Comparison of ENCODE assay signal across 26 cellular contexts in genomic region chr2:202286595-202286994, GRCh38. TPM values are rescaled to one million over a fixed set of nuclear protein-coding genes. Genes with fewer than 3 reads are reported as not detected.
DNase-seq lines count a peak whose midpoint lies in the region; ATAC-seq and TF ChIP-seq lines count a peak whose summit lies in the region.
"Had no signal": no experiment of that assay in that cellular context is flagged by ENCODE, and none has a peak within 500 bp of the region (broad histone marks: within the 10 kb centered on the region; RNA-seq: fewer than 3 reads in every experiment).

No MANE protein-coding gene starts in this region.

- dilution Hi-C loops in mammary epithelial cell (cut with HindIII; ENCODE audit: low sequenced_read_pairs): no loop called here

- no peaks in the 10 kb centered on the region for H4K20me1 ChIP-seq in mammary epithelial cell (ENCODE audit: insufficient read depth, low read length)

- TF ChIP-seq CTCF in MCF 10A (IDR thresholded peaks at IDR 0.05; ENCODE audit: unreplicated experiment) (no peak), mammary epithelial cell (conservative IDR thresholded peaks at IDR 0.05 in 1 of 2, IDR thresholded peaks at IDR 0.05 in 1 of 2; ENCODE audit: extremely low read depth in 1 of 2, insufficient read depth in 1 of 2, low read depth in 1 of 2, low read length in 2 of 2) (no peak), WTC11 (IDR thresholded peaks at IDR 0.05) (no peak), natural killer cell (IDR thresholded peaks at IDR 0.05) (no peak)

- no peaks in the 10 kb centered on the region for H3K27me3 Mint-ChIP-seq in activated CD4-positive, alpha-beta T cell treated with anti-CD3 and anti-CD28 coated beads, Interleukin-2, amount 10 ng/mL, durations not matched to agents 24 days and 14 days
- H3K27me3 Mint-ChIP-seq in activated CD4-positive, alpha-beta T cell treated with anti-CD3 and anti-CD28 coated beads for 36 hours: no peaks in the 10 kb centered on the region
- H3K27me3 Mint-ChIP-seq in MCF 10A (ENCODE audit: insufficient read depth, unreplicated experiment) (no peaks in the 10 kb centered on the region), WTC11 (ENCODE audit: low read depth) (no peaks in the 10 kb centered on the region), natural killer cell (ENCODE audit: low read depth in 2 of 2) (no peaks in the 10 kb centered on the region)

- no peak overlapping the region for H3K27ac Mint-ChIP-seq in activated CD4-positive, alpha-beta T cell treated with anti-CD3 and anti-CD28 coated beads, Interleukin-2, amount 10 ng/mL, durations not matched to agents 24 days and 14 days
- no peak overlapping the region for H3K27ac Mint-ChIP-seq in activated CD4-positive, alpha-beta T cell treated with anti-CD3 and anti-CD28 coated beads for 36 hours
- no peak overlapping the region for H3K27ac Mint-ChIP-seq in MCF 10A (ENCODE audit: low read depth, unreplicated experiment)
- 0 out of 2 replicates have a peak overlapping the region, but pooled peaks have one; percentile 32 for H3K27ac Mint-ChIP-seq in WTC11
- H3K27ac Mint-ChIP-seq in natural killer cell: no peak overlapping the region

- no peaks in the 10 kb centered on the region for H3K27me3 ChIP-seq in mammary epithelial cell (ENCODE audit: insufficient read depth, low read length)

- BruUV-seq in MCF 10A (replicated peaks; lab: Mats Ljungman, UMichigan) (TSS peak; percentile 12), mammary epithelial cell (replicated peaks; lab: Mats Ljungman, UMichigan) (no TSS peak)

- H3K4me3 ChIP-seq in mammary epithelial cell (replicated peaks in 1 of 3; ENCODE audit: insufficient read depth in 1 of 3, low read depth in 2 of 3, low read length in 3 of 3): no peak overlapping the region

- POLR2A ChIA-PET in activated CD4-positive, alpha-beta T cell treated with anti-CD3 and anti-CD28 coated beads for 36 hours (lab: Charles Lee): interaction anchor here (1.1 to 1.4 kb wide), 2 partner anchors 8 to 13 kb away, joined by 3 read pairs; no protein-coding TSS in a partner anchor
- POLR2A ChIA-PET in MCF 10A (lab: Yijun Ruan, JAX) (interaction anchor here (1.0 to 1.5 kb wide), 4 partner anchors 8 to 17 kb away, joined by 3 to 4 read pairs (median 4); no protein-coding TSS in a partner anchor), WTC11 (lab: Charles Lee) (interaction anchor here (0.5 kb wide), 1 partner anchor 13 kb away, joined by 3 read pairs; no protein-coding TSS in a partner anchor)

- no peak overlapping the region for H3K4me2 ChIP-seq in mammary epithelial cell (ENCODE audit: insufficient read depth, low read depth, low read length)
- H3K4me2 ChIP-seq: KMS-11 had no signal

- H3K9ac ChIP-seq in mammary epithelial cell (ENCODE audit: insufficient read depth, low read length): no peak overlapping the region
- H3K9ac ChIP-seq: KMS-11 had no signal

- peaks cover 67% of the 10 kb centered on the region for H3K79me2 ChIP-seq in mammary epithelial cell (ENCODE audit: insufficient read depth, low read length)

- no peaks in the 10 kb centered on the region for H3K9me3 Mint-ChIP-seq in activated CD4-positive, alpha-beta T cell treated with anti-CD3 and anti-CD28 coated beads, Interleukin-2, amount 10 ng/mL, durations not matched to agents 24 days and 14 days
- H3K9me3 Mint-ChIP-seq in activated CD4-positive, alpha-beta T cell treated with anti-CD3 and anti-CD28 coated beads for 36 hours (ENCODE audit: low read depth): no peaks in the 10 kb centered on the region
- no peaks in the 10 kb centered on the region for H3K9me3 Mint-ChIP-seq in MCF 10A (ENCODE audit: unreplicated experiment)
- no peaks in the 10 kb centered on the region for H3K9me3 Mint-ChIP-seq in WTC11
- H3K9me3 Mint-ChIP-seq in natural killer cell: no peaks in the 10 kb centered on the region

- CTCF ChIA-PET in activated CD4-positive, alpha-beta T cell treated with anti-CD3 and anti-CD28 coated beads for 36 hours (lab: Charles Lee): interaction anchor here (0.5 to 2.4 kb wide), 4 partner anchors 9 to 358 kb away, joined by 3 to 11 read pairs (median 4); no protein-coding TSS in a partner anchor
- CTCF ChIA-PET in MCF 10A (lab: Yijun Ruan, JAX): interaction anchor here (0.9 kb wide), 1 partner anchor 9 kb away, joined by 4 read pairs; no protein-coding TSS in a partner anchor
- CTCF ChIA-PET in mammary epithelial cell (lab: Charles Lee; ENCODE audit: low non-redundant PET): no interaction called here
- CTCF ChIA-PET in WTC11 (lab: Charles Lee): no interaction called here

- peaks cover 8% of the 10 kb centered on the region for H3K4me1 Mint-ChIP-seq in activated CD4-positive, alpha-beta T cell treated with anti-CD3 and anti-CD28 coated beads, Interleukin-2, amount 10 ng/mL, durations not matched to agents 24 days and 14 days
- peaks cover 3% of the 10 kb centered on the region for H3K4me1 Mint-ChIP-seq in activated CD4-positive, alpha-beta T cell treated with anti-CD3 and anti-CD28 coated beads for 36 hours
- H3K4me1 Mint-ChIP-seq in MCF 10A (ENCODE audit: insufficient read depth, unreplicated experiment) (no peaks in the 10 kb centered on the region), WTC11 (no peaks in the 10 kb centered on the region), natural killer cell (no peaks in the 10 kb centered on the region)

- no peak overlapping the region for H3K27ac ChIP-seq in mammary epithelial cell (ENCODE audit: insufficient read depth, low read depth, low read length)
- H3K27ac ChIP-seq: 22Rv1, KMS-11, RWPE1 had no signal

- H3K4me1 ChIP-seq in mammary epithelial cell (ENCODE audit: insufficient read depth, low read length): no peaks in the 10 kb centered on the region

- peaks cover 75% of the 10 kb centered on the region for H3K36me3 Mint-ChIP-seq in activated CD4-positive, alpha-beta T cell treated with anti-CD3 and anti-CD28 coated beads, Interleukin-2, amount 10 ng/mL, durations not matched to agents 24 days and 14 days (ENCODE audit: low read depth)
- H3K36me3 Mint-ChIP-seq in activated CD4-positive, alpha-beta T cell treated with anti-CD3 and anti-CD28 coated beads for 36 hours (ENCODE audit: low read depth): peaks cover 69% of the 10 kb centered on the region
- peaks cover 99% of the 10 kb centered on the region for H3K36me3 Mint-ChIP-seq in MCF 10A (ENCODE audit: insufficient read depth, unreplicated experiment)
- H3K36me3 Mint-ChIP-seq in WTC11: peaks cover 85% of the 10 kb centered on the region
- peaks cover 10% of the 10 kb centered on the region for H3K36me3 Mint-ChIP-seq in natural killer cell

- peaks cover 69% of the 10 kb centered on the region for H3K36me3 ChIP-seq in mammary epithelial cell (ENCODE audit: insufficient read depth, low read length)

- H2AFZ ChIP-seq in mammary epithelial cell (ENCODE audit: low read depth, low read length): no peak overlapping the region

- ATAC-seq in activated CD4-positive, alpha-beta T cell treated with anti-CD3 and anti-CD28 coated beads for 36 hours: no peak
- ATAC-seq in WTC11 (no peak), GM18907 (IDR thresholded peaks at IDR 0.05; ENCODE audit: unreplicated experiment) (no peak), HG02759 (IDR thresholded peaks at IDR 0.05; ENCODE audit: unreplicated experiment) (no peak), natural killer cell (no peak)

- H3K4me3 Mint-ChIP-seq in activated CD4-positive, alpha-beta T cell treated with anti-CD3 and anti-CD28 coated beads, Interleukin-2, amount 10 ng/mL, durations not matched to agents 24 days and 14 days: no peak overlapping the region
- no peak overlapping the region for H3K4me3 Mint-ChIP-seq in activated CD4-positive, alpha-beta T cell treated with anti-CD3 and anti-CD28 coated beads for 36 hours
- H3K4me3 Mint-ChIP-seq in MCF 10A (ENCODE audit: unreplicated experiment) (no peak overlapping the region), WTC11 (no peak overlapping the region), natural killer cell (no peak overlapping the region)

- in situ Hi-C loops in mammary epithelial cell (cut with MboI; ENCODE audit: low sequenced_read_pairs in 2 of 2): no loop called here

- DNase-seq in activated CD4-positive, alpha-beta T cell treated with anti-CD3 and anti-CD28 coated beads, Interleukin-2, amount 10 ng/mL, durations not matched to agents 24 days and 14 days: peak; percentile 47
- no peak for DNase-seq in activated CD4-positive, alpha-beta T cell treated with anti-CD3 and anti-CD28 coated beads for 36 hours
- DNase-seq in MCF 10A (ENCODE audit: unreplicated experiment) (no peak), mammary epithelial cell (no peak), WTC11 (ENCODE audit: low spot score) (no peak), natural killer cell (no peak)
- DNase-seq: ACHN; Calu3; DMS79 treated with DMSO at 0.1 percent for 48 hours; GF-D8; H7; IMR-90; NCI-H1048; NCI-H1417; NCI-H1694; NCI-H2029 treated with DMSO at 0.1 percent for 48 hours; NCI-H446 treated with DMSO at 0.1 percent for 48 hours; NCI-H526; NCI-H82; NK-92 treated with Interleukin-12 subunit alpha and Interleukin-12 subunit beta, amount 100 ng/mL, for 24 hours; SHP77 had no signal

- no peaks in the 10 kb centered on the region for H3K9me3 ChIP-seq in mammary epithelial cell (replicated peaks; ENCODE audit: insufficient read depth, low read length)

- intact Hi-C loops in activated CD4-positive, alpha-beta T cell treated with anti-CD3 and anti-CD28 coated beads, Interleukin-2, amount 10 ng/mL, durations not matched to agents 24 days and 14 days (cut with micrococcal nuclease): no loop called here
- intact Hi-C loops in activated CD4-positive, alpha-beta T cell treated with anti-CD3 and anti-CD28 coated beads for 36 hours (cut with DNase I, micrococcal nuclease): no loop called here
- intact Hi-C loops in MCF 10A (cut with micrococcal nuclease): no loop called here
- intact Hi-C loops in mammary epithelial cell (cut with micrococcal nuclease): no loop called here
- intact Hi-C loops in natural killer cell (cut with micrococcal nuclease): no loop called here

TF ChIP-seq in WTC11, 78 proteins besides CTCF, POLR2A, EP300 and RAD21 (continues in another document):
- no peak for TF ChIP-seq SOX15 (CRISPR knock-in tag; IDR thresholded peaks at IDR 0.05)
- no peak for TF ChIP-seq GTF2I (CRISPR knock-in tag; conservative IDR thresholded peaks at IDR 0.05)

RNA-seq across cellular contexts. Expression of gene NOP58, which starts 21.0 kb away (rescaled TPM):
- 221 and 228 TPM in 2 replicates for total RNA-seq in activated CD4-positive, alpha-beta T cell treated with anti-CD3 and anti-CD28 coated beads, Interleukin-2, amount 10 ng/mL, durations not matched to agents 24 days and 14 days
- 100 to 1,000 TPM; 160 to 180 TPM for total RNA-seq in activated CD4-positive, alpha-beta T cell treated with anti-CD3 and anti-CD28 coated beads for 36 hours
- total RNA-seq in MCF 10A (2022) (212 and 231 TPM in 2 replicates), mammary epithelial cell (10 to 100 TPM; 50.3 to 98.9 TPM), WTC11 (2021) (124 to 136 TPM (median 129 TPM) in 3 replicates), natural killer cell (100 to 1,000 TPM; 122 to 155 (median 124) TPM)
- 51.7 TPM for polyA plus RNA-seq in mammary epithelial cell
- polyA minus RNA-seq in mammary epithelial cell: 43.2 TPM

RNA-seq across cellular contexts. Expression of gene SUMO1, which starts 48.2 kb away (rescaled TPM):
- 121 and 127 TPM in 2 replicates for total RNA-seq in activated CD4-positive, alpha-beta T cell treated with anti-CD3 and anti-CD28 coated beads, Interleukin-2, amount 10 ng/mL, durations not matched to agents 24 days and 14 days
- 100 to 1,000 TPM; 132 to 164 TPM for total RNA-seq in activated CD4-positive, alpha-beta T cell treated with anti-CD3 and anti-CD28 coated beads for 36 hours
- total RNA-seq in MCF 10A (2022): 67.9 and 71.9 TPM in 2 replicates
- total RNA-seq in mammary epithelial cell: 10 to 100 TPM; 95.5 to 98.1 TPM
- polyA plus RNA-seq in mammary epithelial cell: 70.9 TPM
- polyA minus RNA-seq in mammary epithelial cell: 78.4 TPM
- 172 to 181 TPM (median 172 TPM) in 3 replicates for total RNA-seq in WTC11 (2021)
- 10 to 100 TPM; 70.1 to 84.1 (median 70.7) TPM for total RNA-seq in natural killer cell

Comparison
In these comparisons a context has a peak if more than half of its experiments do, and no peak if none do; other contexts are left out.
1. CTCF ChIA-PET loops: an anchor here in activated CD4-positive, alpha-beta T cell treated with anti-CD3 and anti-CD28 coated beads for 36 hours (0.5 to 2.4 kb wide) and MCF 10A (0.9 kb wide); none called in mammary epithelial cell and WTC11.